In genomic region chr14:53564870-53565269, GRCh38 we compare ENCODE assay signal across 20 cellular contexts.
DNase-seq lines count a peak whose midpoint lies in the region; ATAC-seq, FAIRE-seq and TF ChIP-seq lines count a peak whose summit lies in the region.
"Had no signal": no experiment of that assay in that cellular context is flagged by ENCODE, and none has a peak within 500 bp of the region (broad histone marks: within the 10 kb centered on the region; RNA-seq: fewer than 3 reads in every experiment).

No MANE protein-coding gene starts in this region.

- FAIRE-seq in GM12891 (lab: Jason Lieb, UNC): peak; percentile 45
- FAIRE-seq: A204.1 had no signal

- H3K4me3 Mint-ChIP-seq in stimulated activated naive B cell treated with anti-CD40 and anti-IgM and Interleukin-4, amounts not matched to agents 10 μg/mL and 1 μg/mL and 100 μg/mL, for 72 hours: no peak overlapping the region
- H3K4me3 Mint-ChIP-seq: CD8-positive, alpha-beta T cell; H9 had no signal

- H3K9me3 Mint-ChIP-seq in stimulated activated naive B cell treated with anti-CD40 and anti-IgM and Interleukin-4, amounts not matched to agents 10 μg/mL and 1 μg/mL and 100 μg/mL, for 72 hours: peaks cover 14 to 16% of the 10 kb centered on the region in 2 donors

- peaks cover 12 to 14% of the 10 kb centered on the region in 2 donors for H3K4me1 Mint-ChIP-seq in stimulated activated naive B cell treated with anti-CD40 and anti-IgM and Interleukin-4, amounts not matched to agents 10 μg/mL and 1 μg/mL and 100 μg/mL, for 72 hours

- ATAC-seq in GM21825 (IDR thresholded peaks at IDR 0.05; ENCODE audit: unreplicated experiment) (peak; percentile 63), GM18502 (IDR thresholded peaks at IDR 0.05; ENCODE audit: poor library complexity, unreplicated experiment) (no peak)
- ATAC-seq in stimulated activated naive B cell treated with anti-CD40 and anti-IgM and Interleukin-4, amounts not matched to agents 10 μg/mL and 1 μg/mL and 100 μg/mL, for 72 hours (replicated peaks): peak; percentile 86 to 90
- ATAC-seq: CD8-positive, alpha-beta T cell; SK-N-SH treated with all-trans-retinoic acid at 6 μM for 48 hours had no signal

- peaks cover 4 to 5% of the 10 kb centered on the region in 2 donors for H3K27me3 Mint-ChIP-seq in stimulated activated naive B cell treated with anti-CD40 and anti-IgM and Interleukin-4, amounts not matched to agents 10 μg/mL and 1 μg/mL and 100 μg/mL, for 72 hours

- peaks cover 3 to 10% of the 10 kb centered on the region in 2 donors for H3K36me3 Mint-ChIP-seq in stimulated activated naive B cell treated with anti-CD40 and anti-IgM and Interleukin-4, amounts not matched to agents 10 μg/mL and 1 μg/mL and 100 μg/mL, for 72 hours
- H3K36me3 Mint-ChIP-seq: CD8-positive, alpha-beta T cell had no signal

- no peak for DNase-seq in GM12891 (ENCODE audit: insufficient read length, low spot score)
- peak; percentile 1 for DNase-seq in MV-4-11 (lab: John Stamatoyannopoulos, UW)
- DNase-seq in stimulated activated naive B cell treated with anti-CD40 and anti-IgM and Interleukin-4, amounts not matched to agents 10 μg/mL and 1 μg/mL and 100 μg/mL, for 72 hours: peak; percentile 9
- no peak for DNase-seq in HCEC 1CT
- no peak for DNase-seq in DMS53 (lab: John Stamatoyannopoulos, UW)
- DNase-seq: Calu3; CD8-positive, alpha-beta T cell; H9; NCI-H1417 treated with DMSO at 0.1 percent for 48 hours; NCI-H187 treated with DMSO at 0.1 percent for 48 hours; NCI-H226; NCI-H524; NCI-H82; RPMI8226; SIG-M5; T-helper 1 cell had no signal

- H3K27ac Mint-ChIP-seq in stimulated activated naive B cell treated with anti-CD40 and anti-IgM and Interleukin-4, amounts not matched to agents 10 μg/mL and 1 μg/mL and 100 μg/mL, for 72 hours: no peak overlapping the region
- H3K27ac Mint-ChIP-seq: CD8-positive, alpha-beta T cell; H9 had no signal

- no peak for TF ChIP-seq POLR2A in GM12891 (IDR thresholded peaks at IDR 0.05; ENCODE audit: low read depth, low read length)

TF ChIP-seq in GM12891, 5 proteins besides CTCF, POLR2A, EP300 and RAD21:
- TF ChIP-seq PAX5 (IDR thresholded peaks at IDR 0.05; ENCODE audit: insufficient read depth, low read length, severe bottlenecking) (no peak), TAF1 (IDR thresholded peaks at IDR 0.05; ENCODE audit: low read depth, low read length) (no peak), SPI1 (IDR thresholded peaks at IDR 0.05; ENCODE audit: low read depth, low read length) (no peak), POU2F2 (IDR thresholded peaks at IDR 0.05; ENCODE audit: low read depth, low read length) (no peak), POLR2AphosphoS5 (IDR thresholded peaks at IDR 0.05; ENCODE audit: low read depth, low read length) (no peak)

Comparison
In these comparisons a context has a peak if more than half of its experiments do, and no peak if none do; other contexts are left out.
1. DNase-seq: peak in MV-4-11 (single experiment) and stimulated activated naive B cell treated with anti-CD40 and anti-IgM and Interleukin-4, amounts not matched to agents 10 μg/mL and 1 μg/mL and 100 μg/mL, for 72 hours (single experiment); none in GM12891 (single experiment), HCEC 1CT (single experiment) and DMS53 (single experiment).